ENCODE assay signal across 24 cellular contexts in the genomic region with DNA sequence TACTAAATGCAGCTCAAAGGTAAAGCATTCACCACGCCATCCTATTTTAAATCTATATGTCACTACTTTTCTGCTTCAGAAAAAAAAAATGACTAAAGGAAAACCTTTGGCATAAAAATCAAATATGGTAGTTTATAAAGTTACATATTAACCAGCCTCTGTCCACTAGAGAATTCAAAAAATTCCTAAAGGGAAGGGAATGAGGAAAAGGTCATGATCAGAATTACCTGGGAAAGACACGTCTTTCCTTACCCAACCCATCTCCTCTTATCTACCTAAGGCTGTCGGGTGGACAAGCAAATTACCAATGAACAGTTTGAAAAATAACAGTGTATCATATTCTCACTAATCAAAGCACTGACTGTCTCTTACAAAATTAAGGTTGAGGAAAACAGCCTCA.
"Had no signal": no experiment of that assay in that cellular context is flagged by ENCODE, and none has a peak within 500 bp of the region (broad histone marks: within the 10 kb centered on the region; RNA-seq: fewer than 3 reads in every experiment).

No MANE protein-coding gene starts in this region.

- DNase-seq: activated CD4-positive, alpha-beta T cell treated with anti-CD3 and anti-CD28 coated beads for 1 hour; activated CD4-positive, alpha-beta T cell treated with anti-CD3 and anti-CD28 coated beads, Interleukin-2, amount 50 U/mL, for 1 hour; activated CD8-positive, alpha-beta T cell treated with anti-CD3 and anti-CD28 coated beads, Interleukin-2, amount 10 ng/mL, durations not matched to agents 7 days and 5 days; activated gamma-delta T cell; activated naive CD4-positive, alpha-beta T cell treated with anti-CD3 and anti-CD28 coated beads, Interleukin-2, amount 50 U/mL, for 16 hours; activated naive CD8-positive, alpha-beta T cell treated with anti-CD3 and anti-CD28 coated beads, Interleukin-2, amount 50 U/mL, for 24 hours; anterior cingulate cortex; body of pancreas; effector CD4-positive, alpha-beta T cell; foreskin melanocyte; left cardiac atrium; mesendoderm; naive thymus-derived CD8-positive, alpha-beta T cell; stimulated activated CD4-positive, alpha-beta T cell treated with anti-CD3 and anti-CD28 coated beads, Interleukin-2, amount 100 ng/mL, for 48 hours; stimulated activated CD8-positive, alpha-beta memory T cell treated with anti-CD3 and anti-CD28 coated beads, Interleukin-4, amount 100 ng/mL, for 48 hours; stimulated activated naive B cell treated with anti-CD40 and anti-IgM and Interleukin-4, amounts not matched to agents 10 μg/mL and 1 μg/mL and 100 μg/mL, for 72 hours; T-helper 1 cell; testis; upper lobe of left lung; WERI-Rb-1 had no signal

- H3K9me3 Mint-ChIP-seq: activated naive CD8-positive, alpha-beta T cell treated with anti-CD3 and anti-CD28 coated beads, Interleukin-2, amount 50 U/mL, for 24 hours; activated T-helper 1 cell treated with anti-CD3 and anti-CD28 coated beads, Interleukin-12 subunit alpha, Interleukin-12 subunit beta, Interleukin-2, Interleukin-4 antibody, amounts not matched to agents 30 ng/mL and 10 ng/mL and 1 ng/mL, durations not matched to agents 14 hours and 24 hours and 36 hours; naive thymus-derived CD8-positive, alpha-beta T cell; stimulated activated naive B cell treated with anti-CD40 and anti-IgM and Interleukin-4, amounts not matched to agents 10 μg/mL and 1 μg/mL and 100 μg/mL, for 72 hours had no signal

- H3K4me3 Mint-ChIP-seq: activated CD8-positive, alpha-beta T cell treated with anti-CD3 and anti-CD28 coated beads, Interleukin-2, amount 10 ng/mL, durations not matched to agents 7 days and 5 days; activated T-helper 1 cell treated with anti-CD3 and anti-CD28 coated beads, Interleukin-12 subunit alpha, Interleukin-12 subunit beta, Interleukin-2, Interleukin-4 antibody, amounts not matched to agents 30 ng/mL and 10 ng/mL and 1 ng/mL, durations not matched to agents 14 hours and 24 hours and 36 hours; stimulated activated naive B cell treated with anti-CD40 and anti-IgM and Interleukin-4, amounts not matched to agents 10 μg/mL and 1 μg/mL and 100 μg/mL, for 72 hours had no signal

- H3K27ac ChIP-seq: cardiac muscle cell, upper lobe of left lung, WERI-Rb-1 had no signal

- H3K36me3 ChIP-seq: cardiac muscle cell, upper lobe of left lung, WERI-Rb-1 had no signal

- H3K27ac Mint-ChIP-seq: activated CD8-positive, alpha-beta T cell treated with anti-CD3 and anti-CD28 coated beads, Interleukin-2, amount 10 ng/mL, durations not matched to agents 7 days and 5 days; activated naive CD8-positive, alpha-beta T cell treated with anti-CD3 and anti-CD28 coated beads, Interleukin-2, amount 50 U/mL, for 24 hours; activated T-helper 1 cell treated with anti-CD3 and anti-CD28 coated beads, Interleukin-12 subunit alpha, Interleukin-12 subunit beta, Interleukin-2, Interleukin-4 antibody, amounts not matched to agents 30 ng/mL and 10 ng/mL and 1 ng/mL, durations not matched to agents 14 hours and 24 hours and 36 hours; progenitor cell of endocrine pancreas; stimulated activated naive B cell treated with anti-CD40 and anti-IgM and Interleukin-4, amounts not matched to agents 10 μg/mL and 1 μg/mL and 100 μg/mL, for 72 hours had no signal

- H3K27me3 ChIP-seq: body of pancreas, testis had no signal

- H3K4me3 ChIP-seq: body of pancreas, cardiac muscle cell had no signal

- FAIRE-seq: TTC549 had no signal

- ATAC-seq: activated CD8-positive, alpha-beta T cell treated with anti-CD3 and anti-CD28 coated beads, Interleukin-2, amount 10 ng/mL, durations not matched to agents 7 days and 5 days; activated naive CD8-positive, alpha-beta T cell treated with anti-CD3 and anti-CD28 coated beads, Interleukin-2, amount 50 U/mL, for 24 hours; body of pancreas; left cardiac atrium; naive thymus-derived CD8-positive, alpha-beta T cell; stimulated activated naive B cell treated with anti-CD40 and anti-IgM and Interleukin-4, amounts not matched to agents 10 μg/mL and 1 μg/mL and 100 μg/mL, for 72 hours had no signal

- H3K4me1 ChIP-seq: testis had no signal

- H3K36me3 Mint-ChIP-seq: stimulated activated naive B cell treated with anti-CD40 and anti-IgM and Interleukin-4, amounts not matched to agents 10 μg/mL and 1 μg/mL and 100 μg/mL, for 72 hours had no signal

- H3K9me3 ChIP-seq: body of pancreas, testis, upper lobe of left lung had no signal
